ENCODE assay signal across 11 cellular contexts in genomic region chr20:10519361-10520048, GRCh38.
DNase-seq lines count a peak whose midpoint lies in the region; ATAC-seq and TF ChIP-seq lines count a peak whose summit lies in the region.
"Had no signal": no experiment of that assay in that cellular context is flagged by ENCODE, and none has a peak within 500 bp of the region (broad histone marks: within the 10 kb centered on the region; RNA-seq: fewer than 3 reads in every experiment).

No MANE protein-coding gene starts in this region.

- H3K4me3 ChIP-seq in DND-41 (ENCODE audit: low read depth in 1 of 2, low read length in 2 of 2), result no peak overlapping the region
- H3K4me3 ChIP-seq in suprapubic skin, result no peak overlapping the region
- H3K4me3 ChIP-seq in right atrium auricular region, result no peak overlapping the region
- H3K4me3 ChIP-seq: gastrocnemius medialis had no signal

- no peak overlapping the region for H3K9ac ChIP-seq in DND-41 (ENCODE audit: low read depth, low read length)

- H3K4me3 Mint-ChIP-seq in central memory CD8-positive, alpha-beta T cell, result no peak overlapping the region
- H3K4me3 Mint-ChIP-seq in stimulated activated naive B cell treated with anti-CD40 and anti-IgM and Interleukin-4, amounts not matched to agents 10 μg/mL and 1 μg/mL and 100 μg/mL, for 72 hours, result no peak overlapping the region

- no peak for DNase-seq in DND-41
- no peak for DNase-seq in central memory CD8-positive, alpha-beta T cell (ENCODE audit: low spot score in 2 of 2)
- no peak for DNase-seq in suprapubic skin (ENCODE audit: low spot score in 2 of 2)
- no peak for DNase-seq in stimulated activated naive B cell treated with anti-CD40 and anti-IgM and Interleukin-4, amounts not matched to agents 10 μg/mL and 1 μg/mL and 100 μg/mL, for 72 hours
- no peak for DNase-seq in right atrium auricular region (ENCODE audit: low spot score)
- no peak for DNase-seq in NCI-H1105 (lab: John Stamatoyannopoulos, UW)
- DNase-seq: gastrocnemius medialis, midbrain had no signal

- no peak overlapping the region for H2AFZ ChIP-seq in DND-41 (ENCODE audit: low read depth, low read length)

- H3K27me3 Mint-ChIP-seq in central memory CD8-positive, alpha-beta T cell, result no peaks in the 10 kb centered on the region
- no peaks in the 10 kb centered on the region for H3K27me3 Mint-ChIP-seq in stimulated activated naive B cell treated with anti-CD40 and anti-IgM and Interleukin-4, amounts not matched to agents 10 μg/mL and 1 μg/mL and 100 μg/mL, for 72 hours

- H3K4me1 Mint-ChIP-seq in central memory CD8-positive, alpha-beta T cell, result peaks cover 34% of the 10 kb centered on the region
- peaks cover 13 to 25% of the 10 kb centered on the region in 2 donors for H3K4me1 Mint-ChIP-seq in stimulated activated naive B cell treated with anti-CD40 and anti-IgM and Interleukin-4, amounts not matched to agents 10 μg/mL and 1 μg/mL and 100 μg/mL, for 72 hours

- H4K20me1 ChIP-seq in DND-41 (ENCODE audit: insufficient read depth, low read length), result peaks cover 30% of the 10 kb centered on the region; the same call in 1 of the 2 replicates

- ATAC-seq in DND-41 (ENCODE audit: insufficient read depth, low read depth) (peak; percentile 67; the same call in 2 of the 3 replicates), GM19043 (IDR thresholded peaks at IDR 0.05; ENCODE audit: low read depth, unreplicated experiment) (peak; percentile 58), HG03439 (IDR thresholded peaks at IDR 0.05; ENCODE audit: unreplicated experiment) (peak; percentile 53)
- peak; percentile 71 for ATAC-seq in central memory CD8-positive, alpha-beta T cell (replicated peaks; ENCODE audit: extremely low read depth, poor library complexity, severe bottlenecking)
- no peak for ATAC-seq in stimulated activated naive B cell treated with anti-CD40 and anti-IgM and Interleukin-4, amounts not matched to agents 10 μg/mL and 1 μg/mL and 100 μg/mL, for 72 hours (replicated peaks)
- ATAC-seq: gastrocnemius medialis, Panc1 had no signal

- H3K36me3 Mint-ChIP-seq in central memory CD8-positive, alpha-beta T cell (ENCODE audit: insufficient read depth), result peaks cover 4% of the 10 kb centered on the region
- peaks cover 5 to 25% of the 10 kb centered on the region in 2 donors for H3K36me3 Mint-ChIP-seq in stimulated activated naive B cell treated with anti-CD40 and anti-IgM and Interleukin-4, amounts not matched to agents 10 μg/mL and 1 μg/mL and 100 μg/mL, for 72 hours

- H3K4me1 ChIP-seq in DND-41 (ENCODE audit: insufficient read depth, low read length) (peaks cover 24% of the 10 kb centered on the region), suprapubic skin (peaks cover 28% of the 10 kb centered on the region), right atrium auricular region (peaks cover 0 to 20% of the 10 kb centered on the region in 2 donors)

- no peak overlapping the region for H3K4me2 ChIP-seq in DND-41 (ENCODE audit: insufficient read depth, low read length)

- no peak for TF ChIP-seq CTCF in DND-41 (IDR thresholded peaks at IDR 0.05; ENCODE audit: borderline replicate concordance, extremely low read depth, low read length, poor library complexity, severe bottlenecking)
- TF ChIP-seq CTCF in suprapubic skin (IDR thresholded peaks at IDR 0.05), result no peak
- TF ChIP-seq CTCF in right atrium auricular region (IDR thresholded peaks at IDR 0.05), result no peak

- peaks cover 67% of the 10 kb centered on the region for H3K79me2 ChIP-seq in DND-41 (ENCODE audit: insufficient read depth, low read length)

- no peak for TF ChIP-seq EP300 in suprapubic skin (IDR thresholded peaks at IDR 0.05)

- H3K9me3 ChIP-seq in DND-41 (ENCODE audit: insufficient read depth, low read length, severe bottlenecking) (no peaks in the 10 kb centered on the region), suprapubic skin (no peaks in the 10 kb centered on the region), right atrium auricular region (no peaks in the 10 kb centered on the region)
- H3K9me3 ChIP-seq: gastrocnemius medialis had no signal

- H3K27ac Mint-ChIP-seq in central memory CD8-positive, alpha-beta T cell (ENCODE audit: low read depth), result peak overlapping the region; percentile 55
- H3K27ac Mint-ChIP-seq in stimulated activated naive B cell treated with anti-CD40 and anti-IgM and Interleukin-4, amounts not matched to agents 10 μg/mL and 1 μg/mL and 100 μg/mL, for 72 hours, result no peak overlapping the region

- no peak for TF ChIP-seq POLR2A in suprapubic skin (IDR thresholded peaks at IDR 0.05)

- H3K27me3 ChIP-seq in DND-41 (ENCODE audit: insufficient read depth, low read length, poor library complexity) (no peaks in the 10 kb centered on the region), suprapubic skin (no peaks in the 10 kb centered on the region), right atrium auricular region (no peaks in the 10 kb centered on the region)
- H3K27me3 ChIP-seq: gastrocnemius medialis had no signal

- H3K27ac ChIP-seq in DND-41 (ENCODE audit: low read length) (no peak overlapping the region), suprapubic skin (no peak overlapping the region), right atrium auricular region (no peak overlapping the region)
- H3K27ac ChIP-seq: gastrocnemius medialis had no signal

- H3K9me3 Mint-ChIP-seq in central memory CD8-positive, alpha-beta T cell, result no peaks in the 10 kb centered on the region
- no peaks in the 10 kb centered on the region for H3K9me3 Mint-ChIP-seq in stimulated activated naive B cell treated with anti-CD40 and anti-IgM and Interleukin-4, amounts not matched to agents 10 μg/mL and 1 μg/mL and 100 μg/mL, for 72 hours

- H3K36me3 ChIP-seq in DND-41 (ENCODE audit: insufficient read depth, low read length), result no peaks in the 10 kb centered on the region
- H3K36me3 ChIP-seq in suprapubic skin, result no peaks in the 10 kb centered on the region
- no peaks in the 10 kb centered on the region for H3K36me3 ChIP-seq in right atrium auricular region
- H3K36me3 ChIP-seq: gastrocnemius medialis had no signal

- WGBS in suprapubic skin, result 77% methylated on average over 4 of the region's 4 CpGs

Comparison
In these comparisons a context has a peak if more than half of its experiments do, and no peak if none do; other contexts are left out.
1. ATAC-seq: peak in DND-41 (single experiment), GM19043 (single experiment), HG03439 (single experiment) and central memory CD8-positive, alpha-beta T cell (single experiment); none in stimulated activated naive B cell treated with anti-CD40 and anti-IgM and Interleukin-4, amounts not matched to agents 10 μg/mL and 1 μg/mL and 100 μg/mL, for 72 hours (0 of 2).